In the genomic region with DNA sequence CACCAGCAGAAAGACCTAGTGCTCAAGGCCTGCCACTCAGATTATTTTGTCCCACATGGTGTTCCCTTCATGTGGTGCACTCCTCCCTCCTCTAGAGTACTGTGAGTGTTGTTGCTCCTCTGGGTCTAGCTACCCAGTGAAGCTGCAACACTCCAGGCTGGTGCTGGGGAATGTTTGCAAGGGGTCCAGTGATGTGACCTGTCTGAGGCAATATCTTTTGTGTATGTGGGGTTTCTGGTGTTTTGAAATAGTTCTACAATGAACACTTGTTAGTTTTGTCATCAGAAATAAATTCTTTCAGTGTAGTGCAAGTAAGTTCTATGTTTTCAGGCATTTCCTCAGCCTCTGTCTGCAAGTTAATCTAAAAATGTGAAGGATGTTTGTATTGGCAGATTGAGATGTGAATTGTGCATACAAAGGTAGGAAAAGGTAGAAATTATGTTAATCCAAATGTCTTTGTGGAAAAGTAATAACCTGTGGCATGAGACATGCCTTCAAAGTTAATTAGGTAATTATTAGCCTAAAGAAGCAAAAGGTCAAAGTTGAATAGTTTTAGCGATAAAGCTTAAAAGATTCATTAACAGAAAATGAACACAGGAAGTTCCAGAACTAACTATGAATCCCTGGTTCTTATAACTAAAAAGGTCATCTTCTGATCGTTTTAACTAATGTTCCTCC, we compare ENCODE assay signal across 1 cellular context.
TF ChIP-seq lines count a peak whose summit lies in the region.

No MANE protein-coding gene starts in this region.

TF ChIP-seq in HepG2, 621 proteins besides CTCF, POLR2A, EP300 and RAD21 (continued from another document):
- TF ChIP-seq U2AF2 (IDR thresholded peaks at IDR 0.05; ENCODE audit: low read depth, low read length) (no peak), SKI (IDR thresholded peaks at IDR 0.05; ENCODE audit: partially characterized antibody) (no peak), GMEB1 (CRISPR knock-in tag; IDR thresholded peaks at IDR 0.05; ENCODE audit: borderline replicate concordance) (no peak), ZNF577 (CRISPR knock-in tag; IDR thresholded peaks at IDR 0.05; ENCODE audit: borderline replicate concordance, low read depth) (no peak), RXRB (CRISPR knock-in tag; IDR thresholded peaks at IDR 0.05; ENCODE audit: borderline replicate concordance) (no peak), GATAD1 (CRISPR knock-in tag; IDR thresholded peaks at IDR 0.05) (no peak), ZNF558 (CRISPR knock-in tag; IDR thresholded peaks at IDR 0.05; ENCODE audit: borderline replicate concordance) (no peak), HOXD1 (CRISPR knock-in tag; IDR thresholded peaks at IDR 0.05) (no peak), ARID5B (CRISPR knock-in tag; IDR thresholded peaks at IDR 0.05) (no peak), ZBTB7A (CRISPR knock-in tag; IDR thresholded peaks at IDR 0.05) (no peak), GTF3A (CRISPR knock-in tag; conservative IDR thresholded peaks at IDR 0.05) (no peak), GFI1 (CRISPR knock-in tag; IDR thresholded peaks at IDR 0.05; ENCODE audit: borderline replicate concordance) (no peak), ZKSCAN8 (CRISPR knock-in tag; IDR thresholded peaks at IDR 0.05; ENCODE audit: borderline replicate concordance) (no peak)
- TF ChIP-seq, protein P1, sequence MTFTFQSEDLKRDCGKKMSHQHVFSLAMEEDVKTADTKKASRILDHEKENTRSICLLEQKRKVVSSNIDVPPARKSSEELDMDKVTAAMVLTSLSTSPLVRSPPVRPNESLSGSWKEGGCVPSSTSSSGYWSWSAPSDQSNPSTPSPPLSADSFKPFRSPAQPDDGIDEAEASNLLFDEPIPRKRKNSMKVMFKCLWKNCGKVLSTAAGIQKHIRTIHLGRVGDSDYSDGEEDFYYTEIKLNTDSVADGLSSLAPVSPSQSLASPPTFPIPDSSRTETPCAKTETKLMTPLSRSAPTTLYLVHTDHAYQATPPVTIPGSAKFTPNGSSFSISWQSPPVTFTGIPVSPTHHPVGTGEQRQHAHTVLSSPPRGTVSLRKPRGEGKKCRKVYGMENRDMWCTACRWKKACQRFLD (CRISPR knock-in tag; IDR thresholded peaks at IDR 0.05; ENCODE audit: borderline replicate concordance) = no peak
- TF ChIP-seq, protein P2, sequence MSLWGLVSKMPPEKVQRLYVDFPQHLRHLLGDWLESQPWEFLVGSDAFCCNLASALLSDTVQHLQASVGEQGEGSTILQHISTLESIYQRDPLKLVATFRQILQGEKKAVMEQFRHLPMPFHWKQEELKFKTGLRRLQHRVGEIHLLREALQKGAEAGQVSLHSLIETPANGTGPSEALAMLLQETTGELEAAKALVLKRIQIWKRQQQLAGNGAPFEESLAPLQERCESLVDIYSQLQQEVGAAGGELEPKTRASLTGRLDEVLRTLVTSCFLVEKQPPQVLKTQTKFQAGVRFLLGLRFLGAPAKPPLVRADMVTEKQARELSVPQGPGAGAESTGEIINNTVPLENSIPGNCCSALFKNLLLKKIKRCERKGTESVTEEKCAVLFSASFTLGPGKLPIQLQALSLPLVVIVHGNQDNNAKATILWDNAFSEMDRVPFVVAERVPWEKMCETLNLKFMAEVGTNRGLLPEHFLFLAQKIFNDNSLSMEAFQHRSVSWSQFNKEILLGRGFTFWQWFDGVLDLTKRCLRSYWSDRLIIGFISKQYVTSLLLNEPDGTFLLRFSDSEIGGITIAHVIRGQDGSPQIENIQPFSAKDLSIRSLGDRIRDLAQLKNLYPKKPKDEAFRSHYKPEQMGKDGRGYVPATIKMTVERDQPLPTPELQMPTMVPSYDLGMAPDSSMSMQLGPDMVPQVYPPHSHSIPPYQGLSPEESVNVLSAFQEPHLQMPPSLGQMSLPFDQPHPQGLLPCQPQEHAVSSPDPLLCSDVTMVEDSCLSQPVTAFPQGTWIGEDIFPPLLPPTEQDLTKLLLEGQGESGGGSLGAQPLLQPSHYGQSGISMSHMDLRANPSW (CRISPR knock-in tag; IDR thresholded peaks at IDR 0.05; ENCODE audit: borderline replicate concordance) = no peak
- TF ChIP-seq, protein P3, sequence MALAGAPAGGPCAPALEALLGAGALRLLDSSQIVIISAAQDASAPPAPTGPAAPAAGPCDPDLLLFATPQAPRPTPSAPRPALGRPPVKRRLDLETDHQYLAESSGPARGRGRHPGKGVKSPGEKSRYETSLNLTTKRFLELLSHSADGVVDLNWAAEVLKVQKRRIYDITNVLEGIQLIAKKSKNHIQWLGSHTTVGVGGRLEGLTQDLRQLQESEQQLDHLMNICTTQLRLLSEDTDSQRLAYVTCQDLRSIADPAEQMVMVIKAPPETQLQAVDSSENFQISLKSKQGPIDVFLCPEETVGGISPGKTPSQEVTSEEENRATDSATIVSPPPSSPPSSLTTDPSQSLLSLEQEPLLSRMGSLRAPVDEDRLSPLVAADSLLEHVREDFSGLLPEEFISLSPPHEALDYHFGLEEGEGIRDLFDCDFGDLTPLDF (CRISPR knock-in tag; IDR thresholded peaks at IDR 0.05) = no peak
TF ChIP-seq in HepG2: peak in this region for 0.
